ENCODE assay signal across 9 cellular contexts in genomic region chr9:120965344-120966004, GRCh38. TPM values are rescaled to one million over a fixed set of nuclear protein-coding genes. Genes with fewer than 3 reads are reported as not detected.
DNase-seq lines count a peak whose midpoint lies in the region; ATAC-seq and TF ChIP-seq lines count a peak whose summit lies in the region.
"Had no signal": no experiment of that assay in that cellular context is flagged by ENCODE, and none has a peak within 500 bp of the region (broad histone marks: within the 10 kb centered on the region; RNA-seq: fewer than 3 reads in every experiment).

No MANE protein-coding gene starts in this region.

- CTCF ChIA-PET in activated CD4-positive, alpha-beta memory T cell treated with anti-CD3 and anti-CD28 coated beads for 36 hours (lab: Charles Lee), result interaction anchor here (2.1 kb wide), 1 partner anchor 16 kb away, joined by 7 read pairs; no protein-coding TSS in a partner anchor
- CTCF ChIA-PET in HEK293T (lab: Yijun Ruan, JAX), result no interaction called here

- no peaks in the 10 kb centered on the region for H3K36me3 Mint-ChIP-seq in activated CD4-positive, alpha-beta memory T cell treated with anti-CD3 and anti-CD28 coated beads for 36 hours

- DNase-seq in COR-L47 (lab: John Stamatoyannopoulos, UW), result peak; percentile 54
- DNase-seq in NCI-H187 treated with DMSO at 0.1 percent for 48 hours (lab: John Stamatoyannopoulos, UW), result peak; percentile 73
- DNase-seq in coronary artery (ENCODE audit: low spot score), result no peak
- peak; percentile 65 for DNase-seq in medulla oblongata (ENCODE audit: extremely low spot score)
- no peak for DNase-seq in activated CD4-positive, alpha-beta memory T cell treated with anti-CD3 and anti-CD28 coated beads for 36 hours
- DNase-seq in HEK293T (ENCODE audit: extremely low spot score), result no peak

- ATAC-seq in HG03039 (IDR thresholded peaks at IDR 0.05; ENCODE audit: unreplicated experiment), result no peak
- no peak for ATAC-seq in HG02610 (IDR thresholded peaks at IDR 0.05; ENCODE audit: unreplicated experiment)

- no peaks in the 10 kb centered on the region for H3K9me3 Mint-ChIP-seq in activated CD4-positive, alpha-beta memory T cell treated with anti-CD3 and anti-CD28 coated beads for 36 hours

- no peak overlapping the region for H3K4me3 Mint-ChIP-seq in activated CD4-positive, alpha-beta memory T cell treated with anti-CD3 and anti-CD28 coated beads for 36 hours

- H3K4me1 Mint-ChIP-seq in activated CD4-positive, alpha-beta memory T cell treated with anti-CD3 and anti-CD28 coated beads for 36 hours (ENCODE audit: low read depth), result no peaks in the 10 kb centered on the region

- H3K4me3 ChIP-seq in coronary artery, result no peak overlapping the region
- H3K4me3 ChIP-seq: BLaER1 had no signal

- peak overlapping the region; percentile 89 to 93 for H3K27ac ChIP-seq in coronary artery
- H3K27ac ChIP-seq: BLaER1 had no signal

- POLR2A ChIA-PET in activated CD4-positive, alpha-beta memory T cell treated with anti-CD3 and anti-CD28 coated beads for 36 hours (lab: Charles Lee), result no interaction called here
- POLR2A ChIA-PET in HEK293T (lab: Yijun Ruan, JAX), result interaction anchor here (1.3 kb wide), 1 partner anchor 172 kb away, joined by 3 read pairs; the partner anchor contains the start of gene FBXW2

- H3K27ac Mint-ChIP-seq in activated CD4-positive, alpha-beta memory T cell treated with anti-CD3 and anti-CD28 coated beads for 36 hours, result no peak overlapping the region

- intact Hi-C loops in activated CD4-positive, alpha-beta memory T cell treated with anti-CD3 and anti-CD28 coated beads for 36 hours (cut with micrococcal nuclease), result no loop called here

- no peak for TF ChIP-seq CTCF in coronary artery (IDR thresholded peaks at IDR 0.05)

- no peaks in the 10 kb centered on the region for H3K27me3 Mint-ChIP-seq in activated CD4-positive, alpha-beta memory T cell treated with anti-CD3 and anti-CD28 coated beads for 36 hours

TF ChIP-seq in HEK293T, 16 proteins besides CTCF, POLR2A, EP300 and RAD21:
- TF ChIP-seq ARNT (IDR thresholded peaks at IDR 0.05), result no peak

RNA-seq across cellular contexts. Expression of gene TRAF1, which starts 38.9 kb away (rescaled TPM):
- 100 to 1,000 TPM; 124 TPM for total RNA-seq in activated CD4-positive, alpha-beta memory T cell treated with anti-CD3 and anti-CD28 coated beads for 36 hours

Comparison
In these comparisons a context has a peak if more than half of its experiments do, and no peak if none do; other contexts are left out.
1. DNase-seq: peak in COR-L47 (single experiment), NCI-H187 treated with DMSO at 0.1 percent for 48 hours (single experiment) and medulla oblongata (single experiment); none in coronary artery (single experiment), activated CD4-positive, alpha-beta memory T cell treated with anti-CD3 and anti-CD28 coated beads for 36 hours (single experiment) and HEK293T (single experiment).